14 cellular contexts compared by ENCODE assay signal in the genomic region with DNA sequence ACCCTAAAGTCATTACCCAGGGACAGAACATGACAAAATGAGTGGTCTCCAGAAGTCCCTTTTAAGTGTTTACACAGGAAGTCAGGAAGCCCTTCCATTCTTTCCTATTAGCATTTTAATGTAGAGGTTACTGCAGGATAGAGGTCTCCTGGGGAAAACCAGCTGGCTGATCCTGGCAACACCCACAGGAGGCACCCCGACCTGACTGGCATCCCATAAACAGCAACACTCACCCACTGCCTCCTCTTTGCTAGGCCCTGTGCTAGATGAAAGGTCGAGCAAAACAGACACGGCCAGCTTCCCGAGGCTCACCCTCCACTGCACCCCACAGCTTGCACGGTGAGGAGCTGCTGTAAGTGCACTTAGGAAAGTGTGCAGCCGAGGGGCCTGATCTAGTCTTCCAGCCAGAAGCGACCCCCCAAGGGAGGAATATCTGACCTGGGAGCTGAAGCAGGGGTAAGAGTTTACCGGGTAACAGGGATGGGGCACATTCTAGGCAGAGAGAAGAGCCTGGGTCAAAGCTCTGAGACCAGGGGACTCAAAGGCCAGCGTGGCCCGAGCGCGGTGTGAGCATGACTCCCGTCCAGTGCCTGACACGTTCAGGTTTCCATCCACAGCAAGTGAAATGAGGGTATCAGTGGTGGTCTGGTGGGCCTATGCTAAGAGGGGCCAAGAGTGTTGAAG. TPM values are rescaled to one million over a fixed set of nuclear protein-coding genes. Genes with fewer than 3 reads are reported as not detected.
A peak's percentile ranks its signal among the peaks of the same experiment; 100 is the strongest.
DNase-seq lines count a peak whose midpoint lies in the region; ATAC-seq, FAIRE-seq and TF ChIP-seq lines count a peak whose summit lies in the region.
"Had no signal": no experiment of that assay in that cellular context is flagged by ENCODE, and none has a peak within 500 bp of the region (broad histone marks: within the 10 kb centered on the region; RNA-seq: fewer than 3 reads in every experiment).

No MANE protein-coding gene starts in this region.

- H3K4me1 ChIP-seq in astrocyte (ENCODE audit: insufficient read depth, low read length) (peaks cover 10% of the 10 kb centered on the region), testis (peaks cover 5% of the 10 kb centered on the region)

- WGBS in testis, 2 donors = 66 to 78% methylated on average over 13 to 14 of the region's 14 CpGs

- no peak overlapping the region for H3K4me2 ChIP-seq in astrocyte (ENCODE audit: low read length)

- H3K27me3 Mint-ChIP-seq in astrocyte (ENCODE audit: low read depth, unreplicated experiment) (peaks cover 2% of the 10 kb centered on the region), natural killer cell (ENCODE audit: low read depth in 2 of 2) (no peaks in the 10 kb centered on the region)

- H3K79me2 ChIP-seq in astrocyte (ENCODE audit: insufficient read depth, low read length) = peaks cover 26% of the 10 kb centered on the region

- H3K4me3 Mint-ChIP-seq in astrocyte (ENCODE audit: unreplicated experiment) (peak overlapping the region; percentile 27), natural killer cell (peak overlapping the region; percentile 17)

- no peak for TF ChIP-seq POLR2A in testis (IDR thresholded peaks at IDR 0.05)

- H4K20me1 ChIP-seq in astrocyte (ENCODE audit: insufficient read depth, low read length) = peaks cover 12% of the 10 kb centered on the region

- H3K9ac ChIP-seq in astrocyte (ENCODE audit: low read length) = no peak overlapping the region

- peaks cover 21% of the 10 kb centered on the region for H3K36me3 Mint-ChIP-seq in astrocyte (ENCODE audit: low read depth, unreplicated experiment)
- H3K36me3 Mint-ChIP-seq in natural killer cell = peaks cover 1% of the 10 kb centered on the region

- no peak overlapping the region for H2AFZ ChIP-seq in astrocyte (ENCODE audit: low read depth, low read length)

- H3K4me3 ChIP-seq in astrocyte (ENCODE audit: insufficient read depth, low read depth, low read length) = no peak overlapping the region
- no peak overlapping the region for H3K4me3 ChIP-seq in testis

- no peaks in the 10 kb centered on the region for H3K9me3 ChIP-seq in astrocyte (ENCODE audit: insufficient read depth, low read depth, low read length)
- H3K9me3 ChIP-seq in testis = no peaks in the 10 kb centered on the region

- intact Hi-C loops in natural killer cell (cut with micrococcal nuclease) = no loop called here
- intact Hi-C loops in testis (cut with DNase I; ENCODE audit: low total_unique reads) = no loop called here

- no peak for ATAC-seq in natural killer cell
- ATAC-seq: Panc1, right cardiac atrium had no signal

- DNase-seq in COLO668 (lab: John Stamatoyannopoulos, UW; ENCODE audit: unreplicated experiment) (peak; percentile 1), NCI-H1092 (lab: John Stamatoyannopoulos, UW) (peak; percentile 38), astrocyte (ENCODE audit: low read depth) (no peak), natural killer cell (no peak), epidermal melanocyte (ENCODE audit: insufficient read length, low spot score) (no peak), SK-N-DZ (ENCODE audit: low spot score) (no peak), testis (no peak), SIG-M5 (lab: John Stamatoyannopoulos, UW) (no peak)
- DNase-seq: activated naive CD4-positive, alpha-beta T cell; cortex of kidney; mammary epithelial cell; NCI-H1105 treated with DMSO at 0.1 percent for 48 hours; right cardiac atrium had no signal

- no peaks in the 10 kb centered on the region for H3K9me3 Mint-ChIP-seq in astrocyte (ENCODE audit: unreplicated experiment)
- no peaks in the 10 kb centered on the region for H3K9me3 Mint-ChIP-seq in natural killer cell

- H3K36me3 ChIP-seq in astrocyte (ENCODE audit: insufficient read depth, low read length) = peaks cover 29% of the 10 kb centered on the region
- H3K36me3 ChIP-seq in testis (ENCODE audit: low read depth, missing control alignments) = no peaks in the 10 kb centered on the region

- H3K27ac ChIP-seq in astrocyte (ENCODE audit: low read depth, low read length) = no peak overlapping the region
- no peak overlapping the region for H3K27ac ChIP-seq in testis

- H3K27ac Mint-ChIP-seq in astrocyte (ENCODE audit: unreplicated experiment) (no peak overlapping the region), natural killer cell (peak overlapping the region; percentile 82 to 89)

- FAIRE-seq in astrocyte (lab: Jason Lieb, UNC) = no peak

- TF ChIP-seq CTCF in astrocyte (IDR thresholded peaks at IDR 0.05; ENCODE audit: insufficient read depth, low read depth, low read length) = no peak
- TF ChIP-seq CTCF in natural killer cell (IDR thresholded peaks at IDR 0.05) = no peak
- TF ChIP-seq CTCF in testis (IDR thresholded peaks at IDR 0.05) = no peak

- H3K27me3 ChIP-seq in astrocyte (ENCODE audit: insufficient read depth, low read length) (no peaks in the 10 kb centered on the region), testis (no peaks in the 10 kb centered on the region)

- H3K4me1 Mint-ChIP-seq in astrocyte (ENCODE audit: low read depth, unreplicated experiment) (peaks cover 10% of the 10 kb centered on the region), natural killer cell (peaks cover 36 to 37% of the 10 kb centered on the region in 2 donors)

RNA-seq across cellular contexts. Expression of gene DAZAP2, which starts 9.0 kb away (rescaled TPM):
- total RNA-seq in astrocyte (87.7 and 92.8 TPM in 2 replicates), natural killer cell (100 to 1,000 TPM; 316 to 350 (median 325) TPM), testis (100 to 1,000 TPM; 106 to 176 TPM)
- polyA plus RNA-seq in SK-N-DZ (2014; cell fraction: cytosol; rRNA removed) = 171 and 190 TPM in 2 replicates
- polyA plus RNA-seq in SK-N-DZ (2014; cell fraction: nucleus; rRNA removed) = 77.4 and 110 TPM in 2 replicates
- 226 TPM for polyA plus RNA-seq in testis (ENCODE audit: insufficient read depth, low read depth, low replicate concordance)

RNA-seq across cellular contexts. Expression of gene SMAGP, which starts 22.6 kb away (rescaled TPM):
- total RNA-seq in astrocyte = 1.3 and 3.6 TPM in 2 replicates
- total RNA-seq in natural killer cell = 10 to 100 TPM in 2 of 3 donors, 1 to 10 TPM in 1; 6.5 to 26.2 (median 19.0) TPM
- polyA plus RNA-seq in SK-N-DZ (2014; cell fraction: cytosol; rRNA removed) = 1.5 and 3.0 TPM in 2 replicates
- 0.62 and 2.8 TPM in 2 replicates for polyA plus RNA-seq in SK-N-DZ (2014; cell fraction: nucleus; rRNA removed)
- total RNA-seq in testis = 10 to 100 TPM; 12.2 to 13.5 TPM
- 16.0 TPM for polyA plus RNA-seq in testis (ENCODE audit: insufficient read depth, low read depth, low replicate concordance)

RNA-seq across cellular contexts. Expression of gene POU6F1, which starts 29.8 kb away (rescaled TPM):
- total RNA-seq in astrocyte (3.6 and 3.7 TPM in 2 replicates), natural killer cell (1 to 10 TPM; 5.7 to 6.6 (median 6.0) TPM), testis (1 to 10 TPM; 7.5 to 7.6 TPM)
- polyA plus RNA-seq in SK-N-DZ (2014; cell fraction: cytosol; rRNA removed) = 2.1 and 3.6 TPM in 2 replicates
- polyA plus RNA-seq in SK-N-DZ (2014; cell fraction: nucleus; rRNA removed) = 8.7 and 11.3 TPM in 2 replicates
- polyA plus RNA-seq in testis (ENCODE audit: insufficient read depth, low read depth, low replicate concordance) = 4.4 TPM

Comparison
In these comparisons a context has a peak if more than half of its experiments do, and no peak if none do; other contexts are left out.
1. DNase-seq: peak in COLO668 (single experiment) and NCI-H1092 (single experiment); none in astrocyte (single experiment), natural killer cell (single experiment), epidermal melanocyte (single experiment), SK-N-DZ (single experiment), testis (single experiment) and SIG-M5 (single experiment).